ENCODE assay signal across 1 cellular context in genomic region chr19:4007021-4007835, GRCh38.
TF ChIP-seq lines count a peak whose summit lies in the region.

Gene PIAS4, plus strand, starts transcription at chr19:4007736. Its CDS starts 25 bp downstream, at chr19:4007761.

TF ChIP-seq in H1, 55 proteins besides CTCF, POLR2A, EP300 and RAD21 (continued from another document):
- no peak for TF ChIP-seq CHD7 (IDR thresholded peaks at IDR 0.05; ENCODE audit: insufficient replicate concordance, low read length)
- peak in 1 of 2 experiments; percentile 78; a peak in 2 of 4 replicates for TF ChIP-seq SIN3A (conservative IDR thresholded peaks at IDR 0.05 in 1 of 2, IDR thresholded peaks at IDR 0.05 in 1 of 2; ENCODE audit: low read depth in 1 of 2, low read length in 2 of 2)
- TF ChIP-seq USF2 (IDR thresholded peaks at IDR 0.05; ENCODE audit: low read length): peak; percentile 95
- no peak for TF ChIP-seq CBX5 (IDR thresholded peaks at IDR 0.05; ENCODE audit: low read depth, low read length)
- peak; percentile 65; the same call in 1 of the 2 replicates for TF ChIP-seq ATF3 (IDR thresholded peaks at IDR 0.05; ENCODE audit: insufficient read depth, low read depth, low read length)
- peak in 1 of 2 experiments; percentile 79; a peak in 1 of 4 replicates for TF ChIP-seq HDAC2 (IDR thresholded peaks at IDR 0.05; ENCODE audit: borderline replicate concordance in 1 of 2, low read depth in 2 of 2, low read length in 2 of 2)
- peak; percentile 36; the same call in 1 of the 2 replicates for TF ChIP-seq CREB1 (IDR thresholded peaks at IDR 0.05)
- TF ChIP-seq SP2 (IDR thresholded peaks at IDR 0.05; ENCODE audit: low read length): no peak
- peak; percentile 94 for TF ChIP-seq TAF1 (IDR thresholded peaks at IDR 0.05; ENCODE audit: low read depth, low read length)
- peak; percentile 94 for TF ChIP-seq PHF8 (conservative IDR thresholded peaks at IDR 0.05; ENCODE audit: low read depth, low read length)
- TF ChIP-seq POLR2AphosphoS5 (IDR thresholded peaks at IDR 0.05; ENCODE audit: low read depth, low read length): peak; percentile 86
- TF ChIP-seq NRF1 (IDR thresholded peaks at IDR 0.05; ENCODE audit: low read depth, low read length): peak; percentile 82
- peak; percentile 84 for TF ChIP-seq MAX (IDR thresholded peaks at IDR 0.05)
- TF ChIP-seq TCF12 (IDR thresholded peaks at IDR 0.05; ENCODE audit: low read depth, low read length): 0 out of 2 replicates have a peak, but pooled peaks have one; percentile 4
- TF ChIP-seq RBBP5 (IDR thresholded peaks at IDR 0.05; ENCODE audit: borderline replicate concordance, low read depth, low read length): peak; percentile 91; the same call in 1 of the 2 replicates
- TF ChIP-seq KDM4A (IDR thresholded peaks at IDR 0.05; ENCODE audit: low read depth, low read length, severe bottlenecking): peak; percentile 50
- TF ChIP-seq EGR1 (IDR thresholded peaks at IDR 0.05; ENCODE audit: borderline replicate concordance, low read depth, low read length): peak; percentile 70; the same call in 1 of the 2 replicates
- no peak for TF ChIP-seq BACH1 (IDR thresholded peaks at IDR 0.05; ENCODE audit: low read length)
- TF ChIP-seq NANOG (IDR thresholded peaks at IDR 0.05; ENCODE audit: insufficient read depth, low read depth, low read length, poor library complexity, severe bottlenecking): no peak
- TF ChIP-seq TBP (IDR thresholded peaks at IDR 0.05; ENCODE audit: low read depth, low read length): peak; percentile 68; the same call in 1 of the 2 replicates
- TF ChIP-seq YY1 (IDR thresholded peaks at IDR 0.05; ENCODE audit: low read depth, low read length): peak; percentile 95
